ENCODE assay signal across 8 cellular contexts in genomic region chrX:103253608-103254007, GRCh38. TPM values are rescaled to one million over a fixed set of nuclear protein-coding genes. Genes with fewer than 3 reads are reported as not detected.
A peak's percentile ranks its signal among the peaks of the same experiment; 100 is the strongest.
DNase-seq lines count a peak whose midpoint lies in the region; ATAC-seq and TF ChIP-seq lines count a peak whose summit lies in the region.

No MANE protein-coding gene starts in this region.

- POLR2A ChIA-PET in BJ (lab: Charles Lee) (no interaction called here), PC-3 (lab: Charles Lee; ENCODE audit: unreplicated experiment) (no interaction called here)

- intact Hi-C loops in PC-3 (cut with micrococcal nuclease), result loop anchor here (5.0 kb wide), 1 partner anchor 209 kb away; no protein-coding TSS in a partner anchor

- H3K4me3 Mint-ChIP-seq in endodermal cell (peak overlapping the region; percentile 93), nephron (peak overlapping the region; percentile 91 to 97 (median 96))

- no peak overlapping the region for H3K27ac ChIP-seq in PC-3 (ENCODE audit: low read length)
- H3K27ac ChIP-seq in endodermal cell (ENCODE audit: low read depth, low read length), result no peak overlapping the region

- peak overlapping the region; percentile 80 for H3K9ac ChIP-seq in PC-3 (ENCODE audit: low read length)
- peak overlapping the region; percentile 87 for H3K9ac ChIP-seq in endodermal cell (ENCODE audit: extremely low read depth, low read length, poor library complexity, severe bottlenecking)

- H3K36me3 ChIP-seq in BJ (ENCODE audit: control insufficient read depth, insufficient read depth, low read length), result peaks cover 2% of the 10 kb centered on the region; the same call in 1 of the 2 replicates
- H3K36me3 ChIP-seq in PC-3 (ENCODE audit: low read depth, low read length), result 0 out of 2 replicates have a peak, but pooled peaks cover 3% of the 10 kb centered on the region
- peaks cover 11% of the 10 kb centered on the region for H3K36me3 ChIP-seq in endodermal cell (ENCODE audit: control insufficient read depth, insufficient read depth, low read length)

- TF ChIP-seq CTCF in BJ (IDR thresholded peaks at IDR 0.05; ENCODE audit: insufficient read depth, low read depth, low read length) (no peak), PC-3 (conservative IDR thresholded peaks at IDR 0.05; ENCODE audit: low read depth, low read length) (no peak), endodermal cell (conservative IDR thresholded peaks at IDR 0.05) (no peak), nephron (IDR thresholded peaks at IDR 0.05; ENCODE audit: unreplicated experiment in 3 of 3) (no peak)

- H3K79me2 ChIP-seq in PC-3 (ENCODE audit: low read length), result peaks cover 8% of the 10 kb centered on the region; the same call in 1 of the 2 replicates

- H3K4me1 Mint-ChIP-seq in endodermal cell (peaks cover 31% of the 10 kb centered on the region), nephron (peaks cover 19% of the 10 kb centered on the region)

- H3K4me2 ChIP-seq in PC-3 (ENCODE audit: low read length), result peak overlapping the region; percentile 92

- peak overlapping the region; percentile 89; the same call in 1 of the 2 replicates for H2AFZ ChIP-seq in PC-3 (ENCODE audit: low read length)

- no TSS peak for BruUV-seq in PC-3 (replicated peaks; lab: Mats Ljungman, UMichigan)

- H3K4me1 ChIP-seq in PC-3 (ENCODE audit: insufficient read depth, low read length) (peaks cover 5% of the 10 kb centered on the region; the same call in 1 of the 2 replicates), endodermal cell (ENCODE audit: control insufficient read depth, insufficient read depth, low read length) (no peaks in the 10 kb centered on the region)

- H3K27me3 Mint-ChIP-seq in endodermal cell (ENCODE audit: insufficient read depth) (no peaks in the 10 kb centered on the region), nephron (ENCODE audit: low read depth) (no peaks in the 10 kb centered on the region)

- peaks cover 6% of the 10 kb centered on the region for H3K9me3 Mint-ChIP-seq in endodermal cell
- no peaks in the 10 kb centered on the region for H3K9me3 Mint-ChIP-seq in nephron

- H3K4me3 ChIP-seq in BJ (ENCODE audit: low read depth, low read length) (peak overlapping the region; percentile 70), PC-3 (ENCODE audit: low read length) (peak overlapping the region; percentile 85), endodermal cell (ENCODE audit: low read length) (peak overlapping the region; percentile 91)

- H3K36me3 Mint-ChIP-seq in endodermal cell (ENCODE audit: low read depth) (peaks cover 12% of the 10 kb centered on the region), nephron (ENCODE audit: low read depth) (peaks cover 17% of the 10 kb centered on the region)

- H3K27me3 ChIP-seq in BJ (ENCODE audit: control insufficient read depth, insufficient read depth, low read length) (no peaks in the 10 kb centered on the region), PC-3 (ENCODE audit: low read length) (no peaks in the 10 kb centered on the region), endodermal cell (ENCODE audit: control insufficient read depth, insufficient read depth, low read length, poor library complexity, severe bottlenecking) (no peaks in the 10 kb centered on the region)

- H3K9me2 ChIP-seq in PC-3 (replicated peaks; ENCODE audit: low read length), result no peaks in the 10 kb centered on the region

- ATAC-seq in PC-3 (no peak), HG03442 (IDR thresholded peaks at IDR 0.05; ENCODE audit: unreplicated experiment) (no peak), GM18867 (IDR thresholded peaks at IDR 0.05; ENCODE audit: unreplicated experiment) (no peak), GM19467 (IDR thresholded peaks at IDR 0.05; ENCODE audit: unreplicated experiment) (no peak)

- H3K27ac Mint-ChIP-seq in endodermal cell (peak overlapping the region; percentile 97), nephron (peak overlapping the region; percentile 97 to 99 (median 99))

- H4K20me1 ChIP-seq in PC-3 (ENCODE audit: low read length), result no peaks in the 10 kb centered on the region

- DNase-seq in BJ (ENCODE audit: low read depth), result no peak
- DNase-seq in PC-3, result no peak
- peak; percentile 57 for DNase-seq in endodermal cell
- no peak for DNase-seq in SW480 (ENCODE audit: low spot score)

- CTCF ChIA-PET in BJ (lab: Yijun Ruan, JAX), result interaction anchor here (0.9 kb wide), 1 partner anchor 302 kb away, joined by 3 read pairs; no protein-coding TSS in a partner anchor
- CTCF ChIA-PET in PC-3 (lab: Charles Lee), result no interaction called here

- 29 to 31% methylated on average over 5 to 7 of the region's 8 CpGs for WGBS in endodermal cell (ENCODE audit: insufficient coverage in 1 of 2, insufficient read length in 1 of 2), 2 experiments

- H3F3A ChIP-seq in PC-3 (ENCODE audit: low read length, unreplicated experiment), result no peaks in the 10 kb centered on the region

- H3K9me3 ChIP-seq in PC-3 (ENCODE audit: low read length) (no peaks in the 10 kb centered on the region), endodermal cell (ENCODE audit: control insufficient read depth, low read length) (no peaks in the 10 kb centered on the region)

RNA-seq across cellular contexts. Expression of gene TCEAL8, which starts 1.3 kb away (rescaled TPM):
- polyA plus RNA-seq in BJ (2011; rRNA removed), result 26.7 and 76.1 TPM in 2 replicates
- 5.9 and 7.3 TPM in 2 replicates for polyA minus RNA-seq in BJ (2011; rRNA and poly(A)+ RNA removed)
- total RNA-seq in PC-3 (2014; rRNA removed) (41.2 and 42.5 TPM in 2 replicates), endodermal cell (100 to 1,000 TPM in 1 of 2 donors, 10 to 100 TPM in 1; 81.4 to 113 TPM)
- 89.3 TPM for polyA plus RNA-seq in endodermal cell (2013, experiment 1 of 2)
- polyA plus RNA-seq in endodermal cell (2013, experiment 2 of 2), result 87.9 TPM

RNA-seq across cellular contexts. Expression of gene TCEAL5, which starts 22.9 kb away (rescaled TPM):
- not detected in 2 replicates for polyA plus RNA-seq in BJ (2011; rRNA removed)
- polyA minus RNA-seq in BJ (2011; rRNA and poly(A)+ RNA removed), result not detected in 2 replicates
- total RNA-seq in PC-3 (2014; rRNA removed) (not detected in 2 replicates), endodermal cell (1 to 10 TPM in 1 of 2 donors, under 1 TPM in 1; 0.22 to 4.4 TPM)
- polyA plus RNA-seq in endodermal cell (2013, experiment 1 of 2), result not detected
- not detected for polyA plus RNA-seq in endodermal cell (2013, experiment 2 of 2)

RNA-seq across cellular contexts. Expression of gene BEX4, which starts 38.7 kb away (rescaled TPM):
- polyA plus RNA-seq in BJ (2011; rRNA removed), result 13.6 and 38.7 TPM in 2 replicates
- 1.2 and 2.8 TPM in 2 replicates for polyA minus RNA-seq in BJ (2011; rRNA and poly(A)+ RNA removed)
- total RNA-seq in PC-3 (2014; rRNA removed), result 10.9 and 11.5 TPM in 2 replicates
- total RNA-seq in endodermal cell, result 10 to 100 TPM; 65.1 to 71.0 TPM
- polyA plus RNA-seq in endodermal cell (2013, experiment 1 of 2), result 103 TPM
- 98.1 TPM for polyA plus RNA-seq in endodermal cell (2013, experiment 2 of 2)

RNA-seq across cellular contexts. Expression of gene BEX2, which starts 57.2 kb away (rescaled TPM):
- 1.2 and 1.8 TPM in 2 replicates for polyA plus RNA-seq in BJ (2011; rRNA removed)
- not detected in 2 replicates for polyA minus RNA-seq in BJ (2011; rRNA and poly(A)+ RNA removed)
- total RNA-seq in PC-3 (2014; rRNA removed) (1.6 and 2.8 TPM in 2 replicates), endodermal cell (10 to 100 TPM; 23.6 to 32.3 TPM)
- polyA plus RNA-seq in endodermal cell (2013, experiment 1 of 2), result 30.5 TPM
- polyA plus RNA-seq in endodermal cell (2013, experiment 2 of 2), result 31.7 TPM
